8 cellular contexts compared by ENCODE assay signal in the genomic region with DNA sequence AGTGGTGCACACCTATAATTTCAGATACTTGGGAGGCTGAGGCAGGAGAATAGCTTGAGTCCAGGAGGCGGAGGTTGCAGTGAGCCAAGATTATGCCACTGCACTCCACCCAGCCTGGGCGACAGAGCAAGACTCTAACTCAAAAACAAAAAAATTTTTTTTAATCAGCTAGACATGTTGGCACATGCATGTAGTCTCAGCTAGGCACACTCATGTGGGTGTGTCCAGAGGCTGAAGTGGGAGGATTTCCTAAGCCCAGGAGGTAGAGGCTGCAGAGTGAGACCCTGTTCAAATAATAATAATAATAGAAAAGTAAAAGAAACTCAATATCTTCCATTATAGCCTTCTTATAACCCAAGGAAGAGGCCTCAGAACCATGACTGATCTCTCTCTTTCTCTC.
"Had no signal": no experiment of that assay in that cellular context is flagged by ENCODE, and none has a peak within 500 bp of the region (broad histone marks: within the 10 kb centered on the region; RNA-seq: fewer than 3 reads in every experiment).

No MANE protein-coding gene starts in this region.

- H3K27ac ChIP-seq: HL-60 had no signal

- DNase-seq: H9, HCEC 1CT had no signal

- H3K27me3 Mint-ChIP-seq: IgD-negative memory B cell had no signal

- ATAC-seq: GM23338, HepG2 had no signal

- FAIRE-seq: H1, H54, HepG2 had no signal

- H3K9me3 Mint-ChIP-seq: GM23338, H9, IgD-negative memory B cell had no signal

- H3K4me3 ChIP-seq: GM23338 had no signal

- H3K27ac Mint-ChIP-seq: GM23338, H9 had no signal

- H3K4me3 Mint-ChIP-seq: GM23338, H9, IgD-negative memory B cell had no signal

- H3K36me3 Mint-ChIP-seq: IgD-negative memory B cell had no signal
